10 cellular contexts compared by ENCODE assay signal in genomic region chr22:36300396-36301212, GRCh38. TPM values are rescaled to one million over a fixed set of nuclear protein-coding genes. Genes with fewer than 3 reads are reported as not detected.
DNase-seq lines count a peak whose midpoint lies in the region; ATAC-seq and TF ChIP-seq lines count a peak whose summit lies in the region.
"Had no signal": no experiment of that assay in that cellular context is flagged by ENCODE, and none has a peak within 500 bp of the region (broad histone marks: within the 10 kb centered on the region; RNA-seq: fewer than 3 reads in every experiment).

No MANE protein-coding gene starts in this region.

- DNase-seq in A673 (ENCODE audit: low spot score) (no peak), Caco-2 (no peak), osteocyte (ENCODE audit: extremely low spot score, unreplicated experiment) (no peak), nephron progenitor cell (no peak), KG1 (lab: John Stamatoyannopoulos, UW) (no peak), COR-L47 (lab: John Stamatoyannopoulos, UW) (no peak)
- no peak for DNase-seq in activated naive CD8-positive, alpha-beta T cell treated with anti-CD3 and anti-CD28 coated beads, Interleukin-2, amount 10 ng/mL, durations not matched to agents 7 days and 5 days
- no peak for DNase-seq in stimulated activated CD4-positive, alpha-beta T cell treated with anti-CD3 and anti-CD28 coated beads, Interleukin-4, amount 100 ng/mL, for 24 hours

- H3K4me3 ChIP-seq in A673 (ENCODE audit: low read depth, low read length, poor library complexity, severe bottlenecking) = no peak overlapping the region
- H3K4me3 ChIP-seq in Caco-2 (ENCODE audit: low read depth, low read length) = no peak overlapping the region
- H3K4me3 ChIP-seq: gastrocnemius medialis had no signal

- POLR2A ChIA-PET in A673 (lab: Charles Lee; ENCODE audit: low non-redundant PET) (no interaction called here), Caco-2 (lab: Charles Lee) (interaction anchor here (1.0 kb wide), 1 partner anchor 110 kb away, joined by 3 read pairs; no protein-coding TSS in a partner anchor)
- POLR2A ChIA-PET in activated naive CD8-positive, alpha-beta T cell treated with anti-CD3 and anti-CD28 coated beads, Interleukin-2, amount 10 ng/mL, durations not matched to agents 7 days and 5 days (lab: Charles Lee) = interaction anchor here (0.9 to 1.6 kb wide), 7 partner anchors 28 to 170 kb away, joined by 3 to 8 read pairs (median 4); no protein-coding TSS in a partner anchor

- no peak for ATAC-seq in activated naive CD8-positive, alpha-beta T cell treated with anti-CD3 and anti-CD28 coated beads, Interleukin-2, amount 10 ng/mL, durations not matched to agents 7 days and 5 days (ENCODE audit: low read depth)

- BruUV-seq in A673 (replicated peaks; lab: Mats Ljungman, UMichigan) (TSS peak; percentile 26), Caco-2 (replicated peaks; lab: Mats Ljungman, UMichigan) (TSS peak; percentile 29)

- intact Hi-C loops in A673 (cut with micrococcal nuclease; ENCODE audit: unreplicated experiment) = loop anchor here (1.0 kb wide), 1 partner anchor 170 kb away; no protein-coding TSS in a partner anchor
- intact Hi-C loops in Caco-2 (cut with micrococcal nuclease; ENCODE audit: unreplicated experiment) = loop anchor here (1.0 to 5.0 kb wide), 3 partner anchors 37 to 170 kb away; no protein-coding TSS in a partner anchor

- peaks cover 100% of the 10 kb centered on the region for H3K36me3 Mint-ChIP-seq in Caco-2 (ENCODE audit: insufficient read depth, unreplicated experiment)
- peaks cover 24% of the 10 kb centered on the region for H3K36me3 Mint-ChIP-seq in activated naive CD8-positive, alpha-beta T cell treated with anti-CD3 and anti-CD28 coated beads, Interleukin-2, amount 10 ng/mL, durations not matched to agents 7 days and 5 days
- H3K36me3 Mint-ChIP-seq in osteocyte (ENCODE audit: unreplicated experiment) = peaks cover 64% of the 10 kb centered on the region
- peaks cover 61% of the 10 kb centered on the region for H3K36me3 Mint-ChIP-seq in nephron progenitor cell (ENCODE audit: low read depth)

- H3K9me3 Mint-ChIP-seq in Caco-2 (ENCODE audit: unreplicated experiment) (no peaks in the 10 kb centered on the region), osteocyte (ENCODE audit: unreplicated experiment) (no peaks in the 10 kb centered on the region), nephron progenitor cell (no peaks in the 10 kb centered on the region)
- no peaks in the 10 kb centered on the region for H3K9me3 Mint-ChIP-seq in activated naive CD8-positive, alpha-beta T cell treated with anti-CD3 and anti-CD28 coated beads, Interleukin-2, amount 10 ng/mL, durations not matched to agents 7 days and 5 days

- H3K9me3 ChIP-seq in A673 (ENCODE audit: low read depth, low read length, poor library complexity, severe bottlenecking) = no peaks in the 10 kb centered on the region
- no peaks in the 10 kb centered on the region for H3K9me3 ChIP-seq in Caco-2
- H3K9me3 ChIP-seq: gastrocnemius medialis had no signal

- TF ChIP-seq CTCF in A673 (conservative IDR thresholded peaks at IDR 0.05; ENCODE audit: low read depth, low read length) = no peak
- TF ChIP-seq CTCF in Caco-2 (IDR thresholded peaks at IDR 0.05; ENCODE audit: insufficient read depth in 1 of 2, low read depth in 1 of 2, low read length in 1 of 2, severe bottlenecking in 1 of 2, unreplicated experiment in 1 of 2) = no peak
- no peak for TF ChIP-seq CTCF in osteocyte (IDR thresholded peaks at IDR 0.05)
- TF ChIP-seq CTCF in nephron progenitor cell (IDR thresholded peaks at IDR 0.05) = no peak

- CTCF ChIA-PET in A673 (lab: Charles Lee) = interaction anchor here (1.3 to 1.6 kb wide), 3 partner anchors 14 to 186 kb away, joined by 3 to 15 read pairs (median 5); no protein-coding TSS in a partner anchor
- CTCF ChIA-PET in Caco-2 (lab: Charles Lee) = interaction anchor here (0.9 to 3.0 kb wide), 10 partner anchors 14 to 186 kb away, joined by 3 to 29 read pairs (median 3); partner anchors contain the start of gene APOL2

- H3K27me3 ChIP-seq in A673 (replicated peaks; ENCODE audit: insufficient read depth, low read depth, low read length, poor library complexity) (no peaks in the 10 kb centered on the region), Caco-2 (replicated peaks; ENCODE audit: control insufficient read depth, insufficient read depth, low read length) (no peaks in the 10 kb centered on the region)
- H3K27me3 ChIP-seq: gastrocnemius medialis had no signal

- H3K4me1 ChIP-seq in A673 (ENCODE audit: insufficient read depth, low read length, poor library complexity, severe bottlenecking) = no peaks in the 10 kb centered on the region
- no peaks in the 10 kb centered on the region for H3K4me1 ChIP-seq in Caco-2
- H3K4me1 ChIP-seq: gastrocnemius medialis had no signal

- no peaks in the 10 kb centered on the region for H3K4me1 Mint-ChIP-seq in Caco-2 (ENCODE audit: low read depth, unreplicated experiment)
- H3K4me1 Mint-ChIP-seq in activated naive CD8-positive, alpha-beta T cell treated with anti-CD3 and anti-CD28 coated beads, Interleukin-2, amount 10 ng/mL, durations not matched to agents 7 days and 5 days = peaks cover 9% of the 10 kb centered on the region
- H3K4me1 Mint-ChIP-seq in osteocyte (ENCODE audit: unreplicated experiment) = peaks cover 4% of the 10 kb centered on the region
- no peaks in the 10 kb centered on the region for H3K4me1 Mint-ChIP-seq in nephron progenitor cell

- H3K27me3 Mint-ChIP-seq in Caco-2 (ENCODE audit: insufficient read depth, unreplicated experiment) (no peaks in the 10 kb centered on the region), osteocyte (ENCODE audit: unreplicated experiment) (no peaks in the 10 kb centered on the region), nephron progenitor cell (ENCODE audit: low read depth, poor library complexity) (no peaks in the 10 kb centered on the region)
- no peaks in the 10 kb centered on the region for H3K27me3 Mint-ChIP-seq in activated naive CD8-positive, alpha-beta T cell treated with anti-CD3 and anti-CD28 coated beads, Interleukin-2, amount 10 ng/mL, durations not matched to agents 7 days and 5 days
- H3K27me3 Mint-ChIP-seq: B cell had no signal

- H3K27ac ChIP-seq in A673 (ENCODE audit: low read depth, low read length, poor library complexity, severe bottlenecking) = peak overlapping the region; percentile 10

- H3K4me3 Mint-ChIP-seq in Caco-2 (ENCODE audit: unreplicated experiment) (no peak overlapping the region), osteocyte (ENCODE audit: unreplicated experiment) (no peak overlapping the region), nephron progenitor cell (no peak overlapping the region)
- no peak overlapping the region for H3K4me3 Mint-ChIP-seq in activated naive CD8-positive, alpha-beta T cell treated with anti-CD3 and anti-CD28 coated beads, Interleukin-2, amount 10 ng/mL, durations not matched to agents 7 days and 5 days
- H3K4me3 Mint-ChIP-seq: B cell had no signal

- no peak overlapping the region for H3K27ac Mint-ChIP-seq in Caco-2 (ENCODE audit: unreplicated experiment)
- peak overlapping the region; percentile 56 for H3K27ac Mint-ChIP-seq in activated naive CD8-positive, alpha-beta T cell treated with anti-CD3 and anti-CD28 coated beads, Interleukin-2, amount 10 ng/mL, durations not matched to agents 7 days and 5 days
- peak overlapping the region; percentile 28 for H3K27ac Mint-ChIP-seq in osteocyte (ENCODE audit: unreplicated experiment)
- no peak overlapping the region for H3K27ac Mint-ChIP-seq in nephron progenitor cell

- H3K36me3 ChIP-seq in A673 (ENCODE audit: insufficient read depth, low read length, poor library complexity, severe bottlenecking) (peaks cover 84% of the 10 kb centered on the region), Caco-2 (ENCODE audit: control insufficient read depth, insufficient read depth, low read length) (peaks cover 16% of the 10 kb centered on the region)

RNA-seq across cellular contexts. Expression of gene APOL1, which starts 47.7 kb away (rescaled TPM):
- total RNA-seq in A673 (2021) (0.30 and 0.87 TPM in 2 replicates), Caco-2 (2022) (0.32 and 0.39 TPM in 2 replicates), osteocyte (16.2 and 19.5 TPM in 2 replicates)
- 10 to 100 TPM; 38.4 to 40.9 TPM for total RNA-seq in activated naive CD8-positive, alpha-beta T cell treated with anti-CD3 and anti-CD28 coated beads, Interleukin-2, amount 10 ng/mL, durations not matched to agents 7 days and 5 days

Comparison
In these comparisons a context has a peak if more than half of its experiments do, and no peak if none do; other contexts are left out.
1. H3K27ac Mint-ChIP-seq: peak in activated naive CD8-positive, alpha-beta T cell treated with anti-CD3 and anti-CD28 coated beads, Interleukin-2, amount 10 ng/mL, durations not matched to agents 7 days and 5 days (single experiment) and osteocyte (single experiment); none in Caco-2 (single experiment) and nephron progenitor cell (single experiment).